In genomic region chr6:1113921-1114320, GRCh38 we compare ENCODE assay signal across 17 cellular contexts.
"Had no signal": no experiment of that assay in that cellular context is flagged by ENCODE, and none has a peak within 500 bp of the region (broad histone marks: within the 10 kb centered on the region; RNA-seq: fewer than 3 reads in every experiment).

No MANE protein-coding gene starts in this region.

- H3K27me3 ChIP-seq: MG63, SJSA1 had no signal

- H3K4me3 ChIP-seq: MG63, SJSA1, SK-N-MC had no signal

- H3K27ac ChIP-seq: SJSA1, SK-N-MC had no signal

- H3K36me3 ChIP-seq: MG63, SJSA1 had no signal

- H3K9me3 ChIP-seq: MG63, SJSA1 had no signal

- DNase-seq: KBM-7, MG63, NCI-H1092 treated with DMSO at 0.1 percent for 48 hours, NCI-H1436 treated with DMSO at 0.1 percent for 48 hours, NCI-H1694, NCI-H1930, NCI-H2081, NCI-H2107, NCI-H2227 treated with DMSO at 0.1 percent for 48 hours, NCI-H524, NCI-H69, NCI-H774, Right ventricle myocardium superior, RPMI8226, SIG-M5 had no signal
